32 cellular contexts compared by ENCODE assay signal in the genomic region with DNA sequence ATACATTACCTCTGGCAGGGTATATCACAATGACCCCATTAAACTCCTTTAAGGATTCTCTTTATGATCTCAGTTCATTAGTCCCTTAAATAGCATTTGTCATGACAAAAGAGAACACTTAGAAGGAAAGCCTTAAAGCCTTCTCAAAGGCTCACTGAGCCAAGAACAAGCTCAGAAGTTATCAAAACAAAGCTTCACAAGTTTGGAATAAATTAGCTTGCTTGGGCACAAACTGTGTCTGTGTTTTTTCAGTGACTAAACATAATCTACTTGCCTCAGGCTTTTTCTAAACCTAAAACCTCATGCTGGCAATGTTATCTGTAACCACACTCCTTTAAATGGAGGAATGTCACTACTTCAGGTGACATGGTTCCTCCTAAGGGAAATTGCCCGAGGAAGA.
A peak's percentile ranks its signal among the peaks of the same experiment; 100 is the strongest.
DNase-seq lines count a peak whose midpoint lies in the region; ATAC-seq, FAIRE-seq and TF ChIP-seq lines count a peak whose summit lies in the region.
"Had no signal": no experiment of that assay in that cellular context is flagged by ENCODE, and none has a peak within 500 bp of the region (broad histone marks: within the 10 kb centered on the region; RNA-seq: fewer than 3 reads in every experiment).

No MANE protein-coding gene starts in this region.

- intact Hi-C loops in MCF 10A (cut with micrococcal nuclease) (no loop called here), breast epithelium (cut with DNase I; ENCODE audit: low total_unique reads) (no loop called here), left ventricle myocardium inferior (cut with micrococcal nuclease) (no loop called here)

- TF ChIP-seq CTCF in MCF 10A (IDR thresholded peaks at IDR 0.05; ENCODE audit: unreplicated experiment) (no peak), breast epithelium (IDR thresholded peaks at IDR 0.05) (no peak), bronchial epithelial cell (IDR thresholded peaks at IDR 0.05; ENCODE audit: insufficient read depth, low read length, severe bottlenecking) (no peak), left ventricle myocardium inferior (IDR thresholded peaks at IDR 0.05; ENCODE audit: borderline replicate concordance) (no peak)

- H3K27ac ChIP-seq in breast epithelium (no peak overlapping the region), left ventricle myocardium inferior (replicated peaks) (no peak overlapping the region)
- H3K27ac ChIP-seq: A549, dorsolateral prefrontal cortex, foreskin keratinocyte, Peyer's patch, transverse colon had no signal

- no peaks in the 10 kb centered on the region for H3K27me3 Mint-ChIP-seq in MCF 10A (ENCODE audit: insufficient read depth, unreplicated experiment)
- H3K27me3 Mint-ChIP-seq: activated CD8-positive, alpha-beta memory T cell treated with anti-CD3 and anti-CD28 coated beads, Interleukin-2, amount 10 ng/mL, durations not matched to agents 7 days and 5 days; activated naive CD4-positive, alpha-beta T cell treated with anti-CD3 and anti-CD28 coated beads, Interleukin-2, amount 50 U/mL, for 24 hours; central memory CD8-positive, alpha-beta T cell; naive thymus-derived CD4-positive, alpha-beta T cell; stimulated activated naive CD8-positive, alpha-beta T cell treated with anti-CD3 and anti-CD28 coated beads, Interleukin-15, Interleukin-2, amounts not matched to agents 100 ng/mL and 50 ng/mL, for 24 hours had no signal

- no peaks in the 10 kb centered on the region for H3K4me1 ChIP-seq in breast epithelium
- H3K4me1 ChIP-seq in left ventricle myocardium inferior: no peaks in the 10 kb centered on the region
- H3K4me1 ChIP-seq: A549, foreskin keratinocyte, Peyer's patch, transverse colon had no signal

- DNase-seq in MCF 10A (ENCODE audit: unreplicated experiment) (peak; percentile 2), breast epithelium (ENCODE audit: low spot score in 2 of 2) (no peak), bronchial epithelial cell (ENCODE audit: low read depth) (peak; percentile 4), inferior parietal cortex (ENCODE audit: extremely low spot score) (peak; percentile 27), left ventricle myocardium inferior (no peak), activated gamma-delta T cell (lab: John Stamatoyannopoulos, UW) (no peak)
- DNase-seq: activated CD4-positive, alpha-beta T cell treated with anti-CD3 and anti-CD28 coated beads for 4 hours; activated CD8-positive, alpha-beta memory T cell treated with anti-CD3 and anti-CD28 coated beads, Interleukin-2, amount 10 ng/mL, durations not matched to agents 7 days and 5 days; anterior cingulate cortex; COR-L47; dorsolateral prefrontal cortex; erythroblast; GOT3; hypothalamus; left cardiac atrium; MM.1S; naive thymus-derived CD4-positive, alpha-beta T cell; NCI-H1930; NCI-H226; Peyer's patch; stimulated activated CD4-positive, alpha-beta T cell treated with anti-CD3 and anti-CD28 coated beads, Interleukin-4, amount 100 ng/mL, for 4 hours; transverse colon had no signal

- H3K36me3 ChIP-seq in breast epithelium (no peaks in the 10 kb centered on the region), bronchial epithelial cell (ENCODE audit: control insufficient read depth, insufficient read depth, low read length) (no peaks in the 10 kb centered on the region), left ventricle myocardium inferior (no peaks in the 10 kb centered on the region)
- H3K36me3 ChIP-seq: Peyer's patch, transverse colon had no signal

- H3K4me3 Mint-ChIP-seq in MCF 10A (ENCODE audit: unreplicated experiment): no peak overlapping the region
- H3K4me3 Mint-ChIP-seq: activated CD8-positive, alpha-beta memory T cell treated with anti-CD3 and anti-CD28 coated beads, Interleukin-2, amount 10 ng/mL, durations not matched to agents 7 days and 5 days; activated naive CD4-positive, alpha-beta T cell treated with anti-CD3 and anti-CD28 coated beads, Interleukin-2, amount 50 U/mL, for 24 hours; activated T-helper 1 cell treated with anti-CD3 and anti-CD28 coated beads, Interleukin-12 subunit alpha, Interleukin-12 subunit beta, Interleukin-2, Interleukin-4 antibody, amounts not matched to agents 30 ng/mL and 10 ng/mL and 1 ng/mL, durations not matched to agents 14 hours and 24 hours and 36 hours; central memory CD8-positive, alpha-beta T cell; naive thymus-derived CD4-positive, alpha-beta T cell; stimulated activated naive CD8-positive, alpha-beta T cell treated with anti-CD3 and anti-CD28 coated beads, Interleukin-15, Interleukin-2, amounts not matched to agents 100 ng/mL and 50 ng/mL, for 24 hours; T-helper 1 cell treated with Interleukin-12 subunit alpha and Interleukin-12 subunit beta and Interleukin-4 antibody, amounts not matched to agents 30 μg/mL and 1 μg/mL, for 36 hours had no signal

- peaks cover 7% of the 10 kb centered on the region for H3K9me3 Mint-ChIP-seq in MCF 10A (ENCODE audit: unreplicated experiment)

- no peak overlapping the region for H3K27ac Mint-ChIP-seq in MCF 10A (ENCODE audit: low read depth, unreplicated experiment)
- H3K27ac Mint-ChIP-seq: activated CD8-positive, alpha-beta memory T cell treated with anti-CD3 and anti-CD28 coated beads, Interleukin-2, amount 10 ng/mL, durations not matched to agents 7 days and 5 days; activated naive CD4-positive, alpha-beta T cell treated with anti-CD3 and anti-CD28 coated beads, Interleukin-2, amount 50 U/mL, for 24 hours; activated T-helper 1 cell treated with anti-CD3 and anti-CD28 coated beads, Interleukin-12 subunit alpha, Interleukin-12 subunit beta, Interleukin-2, Interleukin-4 antibody, amounts not matched to agents 30 ng/mL and 10 ng/mL and 1 ng/mL, durations not matched to agents 14 hours and 24 hours and 36 hours; naive thymus-derived CD4-positive, alpha-beta T cell; stimulated activated naive CD8-positive, alpha-beta T cell treated with anti-CD3 and anti-CD28 coated beads, Interleukin-15, Interleukin-2, amounts not matched to agents 100 ng/mL and 50 ng/mL, for 24 hours; T-helper 1 cell treated with Interleukin-12 subunit alpha and Interleukin-12 subunit beta and Interleukin-4 antibody, amounts not matched to agents 30 μg/mL and 1 μg/mL, for 36 hours had no signal

- no TSS peak for BruUV-seq in MCF 10A (replicated peaks; lab: Mats Ljungman, UMichigan)

- H3K4me3 ChIP-seq in breast epithelium (no peak overlapping the region), bronchial epithelial cell (ENCODE audit: low read depth, low read length) (no peak overlapping the region), left ventricle myocardium inferior (no peak overlapping the region)
- H3K4me3 ChIP-seq: A549, dorsolateral prefrontal cortex, Peyer's patch, transverse colon had no signal

- CTCF ChIA-PET in MCF 10A (lab: Yijun Ruan, JAX): interaction anchor here (0.8 to 0.9 kb wide), 2 partner anchors 26 to 98 kb away, joined by 3 read pairs; no protein-coding TSS in a partner anchor

- H3K9me3 ChIP-seq in breast epithelium: no peaks in the 10 kb centered on the region
- H3K9me3 ChIP-seq in left ventricle myocardium inferior (replicated peaks): peaks cover 9% of the 10 kb centered on the region
- H3K9me3 ChIP-seq: A549, Peyer's patch, transverse colon had no signal

- FAIRE-seq in bronchial epithelial cell (lab: Jason Lieb, UNC): no peak
- FAIRE-seq: A549, GM19239 had no signal

- no peaks in the 10 kb centered on the region for H3K36me3 Mint-ChIP-seq in MCF 10A (ENCODE audit: insufficient read depth, unreplicated experiment)
- H3K36me3 Mint-ChIP-seq: activated CD8-positive, alpha-beta memory T cell treated with anti-CD3 and anti-CD28 coated beads, Interleukin-2, amount 10 ng/mL, durations not matched to agents 7 days and 5 days; activated naive CD4-positive, alpha-beta T cell treated with anti-CD3 and anti-CD28 coated beads, Interleukin-2, amount 50 U/mL, for 24 hours; naive thymus-derived CD4-positive, alpha-beta T cell had no signal

- H3K27me3 ChIP-seq in breast epithelium (no peaks in the 10 kb centered on the region), bronchial epithelial cell (ENCODE audit: control insufficient read depth, insufficient read depth, low read length) (no peaks in the 10 kb centered on the region), left ventricle myocardium inferior (ENCODE audit: low read depth) (no peaks in the 10 kb centered on the region)
- H3K27me3 ChIP-seq: dorsolateral prefrontal cortex, Peyer's patch, transverse colon had no signal

- POLR2A ChIA-PET in MCF 10A (lab: Yijun Ruan, JAX): no interaction called here

- no peak for TF ChIP-seq POLR2A in breast epithelium (IDR thresholded peaks at IDR 0.05)

- peaks cover 12% of the 10 kb centered on the region for H3K4me1 Mint-ChIP-seq in MCF 10A (ENCODE audit: insufficient read depth, unreplicated experiment)
- H3K4me1 Mint-ChIP-seq: activated CD8-positive, alpha-beta memory T cell treated with anti-CD3 and anti-CD28 coated beads, Interleukin-2, amount 10 ng/mL, durations not matched to agents 7 days and 5 days; activated naive CD4-positive, alpha-beta T cell treated with anti-CD3 and anti-CD28 coated beads, Interleukin-2, amount 50 U/mL, for 24 hours; central memory CD8-positive, alpha-beta T cell; naive thymus-derived CD4-positive, alpha-beta T cell had no signal

- ATAC-seq in GM21367 (IDR thresholded peaks at IDR 0.05; ENCODE audit: unreplicated experiment) (no peak), HG03097 (IDR thresholded peaks at IDR 0.05; ENCODE audit: low FRiP score, unreplicated experiment) (no peak)
- ATAC-seq: A549; activated CD8-positive, alpha-beta memory T cell treated with anti-CD3 and anti-CD28 coated beads, Interleukin-2, amount 10 ng/mL, durations not matched to agents 7 days and 5 days; left cardiac atrium; naive thymus-derived CD4-positive, alpha-beta T cell had no signal

Comparison
In these comparisons a context has a peak if more than half of its experiments do, and no peak if none do; other contexts are left out.
1. DNase-seq: peak in MCF 10A (single experiment), bronchial epithelial cell (single experiment) and inferior parietal cortex (single experiment); none in breast epithelium (0 of 2), left ventricle myocardium inferior (single experiment) and activated gamma-delta T cell (single experiment).